ENCODE assay signal across 8 cellular contexts in the genomic region with DNA sequence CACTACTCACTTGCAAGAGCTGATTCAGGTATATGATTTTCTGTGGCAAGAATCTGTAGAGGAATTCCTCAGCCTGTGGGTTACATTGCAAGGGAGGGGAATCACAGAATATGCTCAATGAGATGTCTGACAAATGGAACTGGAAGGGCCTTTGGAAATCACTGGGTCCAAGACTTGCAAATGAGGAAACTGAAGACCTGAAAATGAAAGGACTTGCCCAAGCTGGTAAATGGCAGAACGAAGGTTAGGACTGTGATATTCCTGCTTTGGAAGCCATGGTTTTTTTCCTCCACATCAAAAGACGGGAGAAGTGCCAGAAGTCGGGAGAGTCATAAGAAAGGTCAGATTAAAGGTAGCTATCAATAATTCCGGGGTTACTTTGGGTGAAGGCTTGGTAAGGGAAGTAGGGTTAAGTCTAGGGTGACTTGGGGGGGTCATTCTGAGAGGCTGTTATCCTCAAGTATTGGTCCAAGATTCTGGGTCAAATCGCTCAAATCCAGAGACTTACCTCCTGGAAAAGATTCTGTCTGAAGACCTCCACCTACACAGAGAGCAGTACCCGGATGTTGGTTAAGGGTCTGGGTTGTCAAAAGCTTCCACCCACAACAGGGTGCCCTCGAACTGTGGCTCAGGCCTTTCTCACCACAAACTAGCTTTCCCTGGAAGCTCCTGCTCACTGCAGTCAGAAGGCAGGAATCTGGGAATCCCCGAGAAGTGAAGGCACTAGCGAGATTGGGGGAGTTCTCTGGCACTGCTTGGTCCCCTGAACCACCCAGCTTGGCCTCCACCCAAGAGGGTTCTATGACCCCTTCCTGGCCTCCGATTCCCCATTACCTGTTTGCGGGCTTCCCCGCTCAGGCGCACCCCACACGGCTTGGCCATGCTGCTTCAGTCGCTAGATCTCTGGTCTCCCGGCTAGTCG. TPM values are rescaled to one million over a fixed set of nuclear protein-coding genes. Genes with fewer than 3 reads are reported as not detected.
DNase-seq lines count a peak whose midpoint lies in the region; ATAC-seq, FAIRE-seq and TF ChIP-seq lines count a peak whose summit lies in the region.

PSME2 (minus strand) TSS at position 911 of the 922 bp plus-strand sequence; CDS start at position 882, 29 bp downstream.

- 0 out of 2 replicates have a peak, but pooled peaks cover 2% of the 10 kb centered on the region for H3F3A ChIP-seq in Loucy (ENCODE audit: low read depth)

- POLR2A ChIA-PET in GM12878 (lab: Charles Lee): interaction anchor here (0.5 to 5.8 kb wide), 20 partner anchors 10 to 176 kb away, joined by 3 to 99 read pairs (median 10); partner anchors contain the start of genes CHMP4A, CIDEB, DCAF11 and IPO4

- RAD21 ChIA-PET in GM12878 (lab: Charles Lee; ENCODE audit: unreplicated experiment): interaction anchor here (0.8 to 3.9 kb wide), 16 partner anchors 9 to 163 kb away, joined by 3 to 37 read pairs (median 6); partner anchors contain the start of genes DCAF11, IRF9, NRL and PCK2

- SMC1A ChIA-PET in GM12878 (lab: Charles Lee; ENCODE audit: uncharacterized antibody, unreplicated experiment): interaction anchor here (0.9 to 4.8 kb wide), 12 partner anchors 9 to 96 kb away, joined by 3 to 54 read pairs (median 8); partner anchors contain the start of genes DCAF11, IPO4, IRF9 and NRL

- H3K27ac ChIP-seq in GM12878 (ENCODE audit: control insufficient read depth, insufficient read depth): peak within 1 kb of the TSS; percentile 94
- peak within 1 kb of the TSS; percentile 86 for H3K27ac ChIP-seq in keratinocyte (ENCODE audit: control insufficient read depth, insufficient read depth, low read length)

- dilution Hi-C loops in keratinocyte (cut with MboI; ENCODE audit: extremely low pct_ligation_motif_present, low sequenced_read_pairs): no loop called here

- H3K36me3 Mint-ChIP-seq in stimulated activated effector memory CD8-positive, alpha-beta T cell treated with anti-CD3 and anti-CD28 coated beads, Interleukin-12 subunit alpha, Interleukin-12 subunit beta, amount 100 ng/mL, for 72 hours: peaks cover 82% of the 10 kb centered on the region

- BruUV-seq in GM12878 (replicated peaks; lab: Mats Ljungman, UMichigan): no TSS peak

- H3K4me2 ChIP-seq in Loucy (ENCODE audit: low read depth, low read length, poor library complexity, severe bottlenecking) (peak within 1 kb of the TSS; percentile 100), GM12878 (ENCODE audit: control insufficient read depth, insufficient read depth) (peak within 1 kb of the TSS; percentile 88), keratinocyte (ENCODE audit: control insufficient read depth, extremely low read depth, insufficient read depth, low read depth, low read length) (peak within 1 kb of the TSS; percentile 97)

- no peak for TF ChIP-seq RAD21 in GM12878 (IDR thresholded peaks at IDR 0.05; ENCODE audit: insufficient read depth, low read depth, low read length)

- H3K9me3 Mint-ChIP-seq in stimulated activated effector memory CD8-positive, alpha-beta T cell treated with anti-CD3 and anti-CD28 coated beads, Interleukin-12 subunit alpha, Interleukin-12 subunit beta, amount 100 ng/mL, for 72 hours: no peaks in the 10 kb centered on the region

- H3K79me2 ChIP-seq in Loucy (ENCODE audit: insufficient read depth, low read length) (peaks cover 73% of the 10 kb centered on the region), GM12878 (ENCODE audit: control insufficient read depth, insufficient read depth, low read length) (peaks cover 65% of the 10 kb centered on the region), keratinocyte (ENCODE audit: control insufficient read depth, insufficient read depth, low read length) (peaks cover 59% of the 10 kb centered on the region)

- FAIRE-seq in GM12878 (lab: Jason Lieb, UNC): no peak
- no peak for FAIRE-seq in keratinocyte (lab: Jason Lieb, UNC)

- no peak for TF ChIP-seq EP300 in GM12878 (IDR thresholded peaks at IDR 0.05; ENCODE audit: borderline replicate concordance in 1 of 2, control insufficient read depth in 1 of 2, low read depth in 2 of 2, low read length in 2 of 2)

- TF ChIP-seq CTCF in Loucy (conservative IDR thresholded peaks at IDR 0.05; ENCODE audit: low read length) (no peak), GM12878 (IDR thresholded peaks at IDR 0.05 in 2 of 3, conservative IDR thresholded peaks at IDR 0.05 in 1 of 3; ENCODE audit: control insufficient read depth in 2 of 3, extremely low read depth in 1 of 3, insufficient read depth in 1 of 3, low read depth in 3 of 3, low read length in 3 of 3) (no peak), keratinocyte (optimal IDR thresholded peaks at IDR 0.05 in 1 of 3, IDR thresholded peaks at IDR 0.05 in 1 of 3, conservative IDR thresholded peaks at IDR 0.05 in 1 of 3; ENCODE audit: extremely low read depth in 1 of 3, insufficient read depth in 2 of 3, low read length in 3 of 3) (no peak)

- H3K9me2 ChIP-seq in Loucy (replicated peaks; ENCODE audit: low read depth, low read length): no peaks in the 10 kb centered on the region

- peak within 1 kb of the TSS; percentile 94 for H2AFZ ChIP-seq in Loucy (ENCODE audit: low read length)
- peak within 1 kb of the TSS; percentile 66 for H2AFZ ChIP-seq in GM12878 (ENCODE audit: control insufficient read depth, low read depth, low read length)
- H2AFZ ChIP-seq in keratinocyte (ENCODE audit: control insufficient read depth, low read length): peak within 1 kb of the TSS; percentile 72

- H3K4me3 Mint-ChIP-seq in stimulated activated effector memory CD8-positive, alpha-beta T cell treated with anti-CD3 and anti-CD28 coated beads, Interleukin-12 subunit alpha, Interleukin-12 subunit beta, amount 100 ng/mL, for 72 hours: peak within 1 kb of the TSS; percentile 98

- 2% methylated on average over 17 of the region's 17 CpGs for WGBS in GM12878 (ENCODE audit: insufficient coverage, insufficient replicate concordance, low lambda C conversion rate, missing lambda C conversion rate)

- intact Hi-C loops in GM12878 (cut with micrococcal nuclease; ENCODE audit: unreplicated experiment): loop anchor here (5.0 kb wide), 1 partner anchor 151 kb away; the partner anchor contains the start of genes DHRS1 and NOP9

- H4K20me1 ChIP-seq in Loucy (ENCODE audit: insufficient read depth, low read length, poor library complexity, severe bottlenecking): peaks cover 29% of the 10 kb centered on the region
- H4K20me1 ChIP-seq in GM12878 (ENCODE audit: control insufficient read depth, insufficient read depth): no peaks in the 10 kb centered on the region
- no peaks in the 10 kb centered on the region for H4K20me1 ChIP-seq in keratinocyte (ENCODE audit: control insufficient read depth, extremely low read depth, insufficient read depth, low read length)

- H3K4me3 ChIP-seq in Loucy (ENCODE audit: low read length, poor library complexity, severe bottlenecking) (peak within 1 kb of the TSS; percentile 100), GM12878 (peak within 1 kb of the TSS; percentile 82), keratinocyte (ENCODE audit: control insufficient read depth in 2 of 3, extremely low read depth in 1 of 3, insufficient read depth in 2 of 3, low read depth in 1 of 3, low read length in 3 of 3) (peak within 1 kb of the TSS; percentile 82 to 97 (median 91))

- in situ Hi-C loops in GM12878 (cut with MboI): no loop called here

- H3K9me1 ChIP-seq in keratinocyte (ENCODE audit: control insufficient read depth, extremely low read depth, insufficient read depth, low read length): peaks cover 2% of the 10 kb centered on the region

- no peaks in the 10 kb centered on the region for H3K9me3 ChIP-seq in Loucy (ENCODE audit: insufficient read depth, low read depth, low read length)
- H3K9me3 ChIP-seq in GM12878 (replicated peaks; ENCODE audit: control insufficient read depth, insufficient read depth, low read length): no peaks in the 10 kb centered on the region
- no peaks in the 10 kb centered on the region for H3K9me3 ChIP-seq in keratinocyte (ENCODE audit: control insufficient read depth, low read depth, low read length)

- DNase-seq in EH (ENCODE audit: low read depth) (peak; percentile 16), GM12878 (ENCODE audit: low read depth, low spot score) (no peak), keratinocyte (ENCODE audit: low read depth, low spot score) (no peak), DMS53 (lab: John Stamatoyannopoulos, UW) (no peak), NCI-H2081 (lab: John Stamatoyannopoulos, UW) (no peak)
- DNase-seq in stimulated activated effector memory CD8-positive, alpha-beta T cell treated with anti-CD3 and anti-CD28 coated beads, Interleukin-12 subunit alpha, Interleukin-12 subunit beta, amount 100 ng/mL, for 72 hours (ENCODE audit: low spot score in 2 of 2): no peak
- DNase-seq in stimulated activated CD8-positive, alpha-beta memory T cell treated with anti-CD3 and anti-CD28 coated beads, Interleukin-4, amount 100 ng/mL, for 48 hours: no peak

- peak within 1 kb of the TSS; percentile 95 for H3K9ac ChIP-seq in Loucy (ENCODE audit: low read depth, low read length, poor library complexity, severe bottlenecking)
- peak within 1 kb of the TSS; percentile 88 for H3K9ac ChIP-seq in GM12878 (ENCODE audit: control insufficient read depth, insufficient read depth, low read length)
- H3K9ac ChIP-seq in keratinocyte (ENCODE audit: control insufficient read depth, extremely low read depth, insufficient read depth, low read length): peak within 1 kb of the TSS; percentile 88

- H3K27ac Mint-ChIP-seq in stimulated activated effector memory CD8-positive, alpha-beta T cell treated with anti-CD3 and anti-CD28 coated beads, Interleukin-12 subunit alpha, Interleukin-12 subunit beta, amount 100 ng/mL, for 72 hours: peak within 1 kb of the TSS; percentile 94

- H3K4me1 Mint-ChIP-seq in stimulated activated effector memory CD8-positive, alpha-beta T cell treated with anti-CD3 and anti-CD28 coated beads, Interleukin-12 subunit alpha, Interleukin-12 subunit beta, amount 100 ng/mL, for 72 hours: peaks cover 75% of the 10 kb centered on the region

- H3K4me1 ChIP-seq in Loucy (ENCODE audit: insufficient read depth, low read length, poor library complexity, severe bottlenecking): peaks cover 35% of the 10 kb centered on the region
- peaks cover 14% of the 10 kb centered on the region for H3K4me1 ChIP-seq in GM12878 (ENCODE audit: control insufficient read depth, insufficient read depth, low read length)
- H3K4me1 ChIP-seq in keratinocyte (ENCODE audit: control insufficient read depth, extremely low read depth, insufficient read depth, low read length): peaks cover 27% of the 10 kb centered on the region

- CTCF ChIA-PET in GM12878 (lab: Yijun Ruan, JAX): interaction anchor here (1.1 to 8.2 kb wide), 14 partner anchors 10 to 286 kb away, joined by 3 to 63 read pairs (median 6); partner anchors contain the start of genes CHMP4A, CIDEB, DCAF11 and IRF9

- no peaks in the 10 kb centered on the region for H3K27me3 ChIP-seq in Loucy (ENCODE audit: insufficient read depth, low read length, poor library complexity, severe bottlenecking)
- H3K27me3 ChIP-seq in GM12878 (replicated peaks in 1 of 2; ENCODE audit: control insufficient read depth in 2 of 2, insufficient read depth in 2 of 2, low read length in 1 of 2): no peaks in the 10 kb centered on the region
- no peaks in the 10 kb centered on the region for H3K27me3 ChIP-seq in keratinocyte (ENCODE audit: control insufficient read depth, extremely low read depth, insufficient read depth, low read length)

- H3K36me3 ChIP-seq in Loucy (ENCODE audit: insufficient read depth, low read length): peaks cover 11% of the 10 kb centered on the region; the same call in 1 of the 2 replicates
- peaks cover 9 to 40% of the 10 kb centered on the region in 2 experiments for H3K36me3 ChIP-seq in GM12878 (ENCODE audit: control insufficient read depth in 2 of 2, insufficient read depth in 2 of 2, low read length in 1 of 2)
- H3K36me3 ChIP-seq in keratinocyte (ENCODE audit: control insufficient read depth in 2 of 2, extremely low read depth in 1 of 2, insufficient read depth in 2 of 2, low read length in 2 of 2): peaks cover 23 to 36% of the 10 kb centered on the region in 2 experiments

- TF ChIP-seq POLR2A in GM12878 (IDR thresholded peaks at IDR 0.05; ENCODE audit: low read depth, low read length): peak; percentile 82

- ATAC-seq in GM12878: no peak
- ATAC-seq in stimulated activated effector memory CD8-positive, alpha-beta T cell treated with anti-CD3 and anti-CD28 coated beads, Interleukin-12 subunit alpha, Interleukin-12 subunit beta, amount 100 ng/mL, for 72 hours: no peak

RNA-seq across cellular contexts. Expression of gene PSME2, which starts in this region (rescaled TPM):
- 107 and 115 TPM in 2 replicates for total RNA-seq in GM12878 (2013; cell fraction: nucleolus; rRNA removed)
- total RNA-seq in GM12878 (2014; rRNA removed) (861 and 965 TPM in 2 replicates), GM12878 (2014; rRNA removed; fragmentation: Illumina TruSeq; extraction: Trizol) (713 and 731 TPM in 2 replicates), GM12878 (2021) (554 and 559 TPM in 2 replicates)
- 477 TPM for polyA plus RNA-seq in GM12878 (2011; ENCODE audit: low read depth)
- polyA plus RNA-seq in GM12878 (2011; rRNA removed) (409 and 510 TPM in 2 replicates), GM12878 (2014; fragmentation: Illumina TruSeq; extraction: Trizol) (828 and 873 TPM in 2 replicates), GM12878 (2014; fragmentation: Nextera tagmentation; extraction: Ambion mirVana) (1,000 to 10,000 TPM; 3,045 to 3,542 TPM), GM12878 (2014; rRNA removed) (862 and 900 TPM in 2 replicates), GM12878 (2016; fragmentation: Nextera tagmentation; extraction: Ambion mirVana) (1,000 to 10,000 TPM; 1,453 to 1,543 TPM), keratinocyte (156 to 161 TPM (median 158 TPM) in 3 replicates)
- 329 and 453 TPM in 2 replicates for polyA plus RNA-seq in GM12878 (2011; cell fraction: cytosol; rRNA removed)
- 907 and 945 TPM in 2 replicates for polyA plus RNA-seq in GM12878 (2011; cell fraction: nucleus; rRNA removed)
- 335 and 418 TPM in 2 replicates for polyA plus RNA-seq in GM12878 (2012)
- 154 and 207 TPM in 2 replicates for polyA minus RNA-seq in GM12878 (2011; rRNA and poly(A)+ RNA removed)
- polyA minus RNA-seq in GM12878 (2011; cell fraction: cytosol; rRNA and poly(A)+ RNA removed): 61.7 and 82.5 TPM in 2 replicates
- polyA minus RNA-seq in GM12878 (2011; cell fraction: nucleus; rRNA and poly(A)+ RNA removed): 139 and 176 TPM in 2 replicates
- 31.8 TPM for polyA plus RNA-seq in keratinocyte (2011; ENCODE audit: low read depth)
- 129 and 149 TPM in 2 replicates for polyA plus RNA-seq in keratinocyte (2011; cell fraction: cytosol; rRNA removed)
- 167 and 173 TPM in 2 replicates for polyA plus RNA-seq in keratinocyte (2011; cell fraction: nucleus; rRNA removed)
- polyA plus RNA-seq in keratinocyte (2012; ENCODE audit: low replicate concordance): 94.0 and 206 TPM in 2 replicates
- polyA minus RNA-seq in keratinocyte: 39.1 to 68.2 TPM (median 60.0 TPM) in 3 replicates
- polyA minus RNA-seq in keratinocyte (2011; cell fraction: cytosol; rRNA and poly(A)+ RNA removed): 45.7 TPM
- polyA minus RNA-seq in keratinocyte (2011; cell fraction: nucleus; rRNA and poly(A)+ RNA removed): 26.5 and 34.2 TPM in 2 replicates
